ENCODE assay signal across 28 cellular contexts in the genomic region with DNA sequence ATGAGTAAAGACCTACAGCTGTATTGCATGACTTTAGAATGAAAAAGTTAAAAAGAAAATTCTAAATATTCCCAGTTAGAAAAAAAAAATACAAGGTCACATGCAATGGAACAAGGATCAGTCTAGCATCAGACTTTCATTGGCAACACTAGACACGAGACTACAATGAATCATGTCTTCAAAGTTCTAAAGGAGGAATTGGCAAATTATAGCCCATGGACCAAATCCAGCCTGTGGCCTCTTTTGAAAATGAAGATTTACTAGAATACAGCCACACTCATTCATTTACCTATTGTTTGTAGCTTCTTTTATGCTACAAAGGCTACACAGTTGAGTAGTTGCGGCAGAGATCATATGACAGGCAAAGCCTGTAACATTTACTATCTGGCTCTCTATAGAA.
"Had no signal": no experiment of that assay in that cellular context is flagged by ENCODE, and none has a peak within 500 bp of the region (broad histone marks: within the 10 kb centered on the region; RNA-seq: fewer than 3 reads in every experiment).

No MANE protein-coding gene starts in this region.

- H3K27ac Mint-ChIP-seq: activated CD8-positive, alpha-beta T cell treated with anti-CD3 and anti-CD28 coated beads for 36 hours; activated naive CD8-positive, alpha-beta T cell; activated T-helper 17 cell treated with anti-CD3 and anti-CD28 coated beads, Interleukin-2, amount 50 U/mL, for 72 hours; dendritic cell treated with granulocyte-macrophage colony-stimulating factor and Interleukin-4, amounts not matched to agents 40 ng/mL and 50 ng/mL, for 4 days; endodermal cell had no signal

- H3K9me3 Mint-ChIP-seq: endodermal cell had no signal

- H3K4me1 Mint-ChIP-seq: activated T-helper 17 cell treated with anti-CD3 and anti-CD28 coated beads, Interleukin-2, amount 50 U/mL, for 72 hours; central memory CD8-positive, alpha-beta T cell; endodermal cell had no signal

- ATAC-seq: activated CD8-positive, alpha-beta T cell treated with anti-CD3 and anti-CD28 coated beads for 36 hours; activated T-cell treated with anti-CD3 and anti-CD28 coated beads, Interleukin-2, amount 50 U/mL, for 4 hours; activated T-helper 17 cell treated with anti-CD3 and anti-CD28 coated beads, Interleukin-2, amount 50 U/mL, for 72 hours; esophagus mucosa; gastrocnemius medialis; heart right ventricle had no signal

- H3K27me3 Mint-ChIP-seq: activated CD8-positive, alpha-beta T cell treated with anti-CD3 and anti-CD28 coated beads for 36 hours; activated naive CD8-positive, alpha-beta T cell; activated T-helper 17 cell treated with anti-CD3 and anti-CD28 coated beads, Interleukin-2, amount 50 U/mL, for 72 hours; central memory CD8-positive, alpha-beta T cell had no signal

- H3K4me3 Mint-ChIP-seq: activated CD8-positive, alpha-beta T cell treated with anti-CD3 and anti-CD28 coated beads for 36 hours; activated naive CD8-positive, alpha-beta T cell; activated T-cell treated with anti-CD3 and anti-CD28 coated beads, Interleukin-2, amount 50 U/mL, for 4 hours; activated T-helper 17 cell treated with anti-CD3 and anti-CD28 coated beads, Interleukin-2, amount 50 U/mL, for 72 hours; central memory CD8-positive, alpha-beta T cell; dendritic cell treated with granulocyte-macrophage colony-stimulating factor and Interleukin-4, amounts not matched to agents 40 ng/mL and 50 ng/mL, for 4 days; endodermal cell had no signal

- DNase-seq: activated CD4-positive, alpha-beta T cell treated with anti-CD3 and anti-CD28 coated beads for 4 hours; activated CD4-positive, alpha-beta T cell treated with anti-CD3 and anti-CD28 coated beads, Interleukin-2, amount 50 U/mL, for 1 hour; activated CD4-positive, alpha-beta T cell treated with anti-CD3 and anti-CD28 coated beads, Interleukin-2, amount 50 U/mL, for 48 hours; activated CD4-positive, CD25-positive, alpha-beta regulatory T cell; activated CD4-positive, CD25-positive, alpha-beta regulatory T cell treated with anti-CD3 and anti-CD28 coated beads, Interleukin-2, amount 50 U/mL, for 72 hours; activated CD8-positive, alpha-beta memory T cell treated with anti-CD3 and anti-CD28 coated beads for 24 hours; activated CD8-positive, alpha-beta T cell treated with anti-CD3 and anti-CD28 coated beads for 36 hours; activated effector memory CD4-positive, alpha-beta T cell treated with Interleukin-2 at 50 U/mL for 16 hours; activated gamma-delta T cell treated with Interleukin-2 at 50 U/mL for 16 hours; activated naive CD4-positive, alpha-beta T cell treated with anti-CD3 and anti-CD28 coated beads, Interleukin-2, amount 50 U/mL, for 16 hours; activated naive CD4-positive, alpha-beta T cell treated with Interleukin-2 at 50 U/mL for 16 hours; activated T-cell treated with anti-CD3 and anti-CD28 coated beads, Interleukin-2, amount 50 U/mL, for 4 hours; amniotic stem cell; anterior cingulate cortex; brain microvascular endothelial cell; dorsolateral prefrontal cortex; effector memory CD4-positive, alpha-beta T cell; endodermal cell; foreskin fibroblast; gastrocnemius medialis; heart right ventricle; T-helper 2 cell had no signal

- H3K4me3 ChIP-seq: coronary artery, dorsolateral prefrontal cortex, gastrocnemius medialis, heart right ventricle had no signal
